In genomic region chr14:36524874-36525745, GRCh38 we compare ENCODE assay signal across 8 cellular contexts. TPM values are rescaled to one million over a fixed set of nuclear protein-coding genes. Genes with fewer than 3 reads are reported as not detected.
DNase-seq lines count a peak whose midpoint lies in the region; ATAC-seq and TF ChIP-seq lines count a peak whose summit lies in the region.

No MANE protein-coding gene starts in this region.

- H3K36me3 Mint-ChIP-seq in HFFc6 (ENCODE audit: low read depth): no peaks in the 10 kb centered on the region; the same call in 1 of the 2 replicates
- no peaks in the 10 kb centered on the region for H3K36me3 Mint-ChIP-seq in stimulated activated effector memory CD8-positive, alpha-beta T cell treated with anti-CD3 and anti-CD28 coated beads, Interleukin-12 subunit alpha, Interleukin-12 subunit beta, amount 100 ng/mL, for 72 hours

- ATAC-seq in lung (ENCODE audit: insufficient read depth, low FRiP score) (peak; percentile 44), GM19452 (IDR thresholded peaks at IDR 0.05; ENCODE audit: unreplicated experiment) (no peak), HG02588 (IDR thresholded peaks at IDR 0.05; ENCODE audit: unreplicated experiment) (no peak)
- no peak for ATAC-seq in stimulated activated effector memory CD8-positive, alpha-beta T cell treated with anti-CD3 and anti-CD28 coated beads, Interleukin-12 subunit alpha, Interleukin-12 subunit beta, amount 100 ng/mL, for 72 hours

- H3K27ac ChIP-seq in C4-2B (no peak overlapping the region), lung (ENCODE audit: low read depth in 1 of 2, low read length in 1 of 2) (peak overlapping the region in 1 of 2 donors; percentile 37)

- TF ChIP-seq CTCF in C4-2B (conservative IDR thresholded peaks at IDR 0.05): peak; percentile 90
- TF ChIP-seq CTCF in HFFc6 (IDR thresholded peaks at IDR 0.05): peak; percentile 73
- peak; percentile 43 for TF ChIP-seq CTCF in astrocyte of the spinal cord (IDR thresholded peaks at IDR 0.05; ENCODE audit: low read depth, low read length)
- peak; percentile 9 for TF ChIP-seq CTCF in lung (IDR thresholded peaks at IDR 0.05; ENCODE audit: control extremely low read depth, extremely low read depth)

- H3K9me3 Mint-ChIP-seq in HFFc6: no peaks in the 10 kb centered on the region
- H3K9me3 Mint-ChIP-seq in stimulated activated effector memory CD8-positive, alpha-beta T cell treated with anti-CD3 and anti-CD28 coated beads, Interleukin-12 subunit alpha, Interleukin-12 subunit beta, amount 100 ng/mL, for 72 hours: peaks cover 11% of the 10 kb centered on the region

- H3K9me3 ChIP-seq in lung (ENCODE audit: control insufficient read depth in 2 of 2, insufficient read depth in 1 of 2, low read length in 1 of 2): peaks cover 0 to 5% of the 10 kb centered on the region in 2 donors

- H3K4me1 ChIP-seq in lung (ENCODE audit: control insufficient read depth in 2 of 2, insufficient read depth in 2 of 2, low read length in 2 of 2): peaks cover 0 to 2% of the 10 kb centered on the region in 2 donors

- no peaks in the 10 kb centered on the region for H3K4me1 Mint-ChIP-seq in HFFc6 (ENCODE audit: low read depth)
- peaks cover 5% of the 10 kb centered on the region for H3K4me1 Mint-ChIP-seq in stimulated activated effector memory CD8-positive, alpha-beta T cell treated with anti-CD3 and anti-CD28 coated beads, Interleukin-12 subunit alpha, Interleukin-12 subunit beta, amount 100 ng/mL, for 72 hours

- no peak overlapping the region for H3K4me3 Mint-ChIP-seq in HFFc6
- H3K4me3 Mint-ChIP-seq in stimulated activated effector memory CD8-positive, alpha-beta T cell treated with anti-CD3 and anti-CD28 coated beads, Interleukin-12 subunit alpha, Interleukin-12 subunit beta, amount 100 ng/mL, for 72 hours: no peak overlapping the region

- H3K36me3 ChIP-seq in lung (ENCODE audit: control insufficient read depth in 2 of 2, insufficient read depth in 2 of 2, low read length in 2 of 2): no peaks in the 10 kb centered on the region

- H3K27me3 Mint-ChIP-seq in HFFc6 (ENCODE audit: insufficient read depth): peaks cover 64% of the 10 kb centered on the region

- peaks cover 6% of the 10 kb centered on the region for H3K27me3 ChIP-seq in lung (ENCODE audit: control insufficient read depth, insufficient read depth)

- H3K4me3 ChIP-seq in astrocyte of the spinal cord (ENCODE audit: low read depth, low read length) (no peak overlapping the region), lung (peak overlapping the region; percentile 12)

- WGBS in lung, 2 donors: 4 to 5% methylated on average over 54 of the region's 54 CpGs

- DNase-seq in HFFc6 (no peak), astrocyte of the spinal cord (ENCODE audit: low read depth, low spot score) (no peak), lung (ENCODE audit: low spot score) (peak; percentile 74), mesenteric fat pad (ENCODE audit: low spot score) (no peak)
- no peak for DNase-seq in stimulated activated effector memory CD8-positive, alpha-beta T cell treated with anti-CD3 and anti-CD28 coated beads, Interleukin-12 subunit alpha, Interleukin-12 subunit beta, amount 100 ng/mL, for 72 hours (ENCODE audit: low spot score in 2 of 2)

- in situ Hi-C loops in astrocyte of the spinal cord (cut with HindIII; ENCODE audit: low sequenced_read_pairs): no loop called here

- no peak overlapping the region for H3K27ac Mint-ChIP-seq in HFFc6
- no peak overlapping the region for H3K27ac Mint-ChIP-seq in stimulated activated effector memory CD8-positive, alpha-beta T cell treated with anti-CD3 and anti-CD28 coated beads, Interleukin-12 subunit alpha, Interleukin-12 subunit beta, amount 100 ng/mL, for 72 hours

RNA-seq across cellular contexts. Expression of gene NKX2-1, which starts 5.1 kb away (rescaled TPM):
- not detected for total RNA-seq in HFFc6 (2021; fragmentation: NEBNext Ultra II Directional; extraction: Animal tissue kit (Norgen Biotek cat#: 25700))
- total RNA-seq in lung (100 to 1,000 TPM; 185 to 236 TPM), mesenteric fat pad (not detected)
- 100 to 1,000 TPM in 1 of 2 donors, 10 to 100 TPM in 1; 53.4 to 155 TPM for polyA plus RNA-seq in lung

RNA-seq across cellular contexts. Expression of gene NKX2-8, which starts 57.3 kb away (rescaled TPM):
- total RNA-seq in HFFc6 (2021; fragmentation: NEBNext Ultra II Directional; extraction: Animal tissue kit (Norgen Biotek cat#: 25700)): not detected
- total RNA-seq in lung (1 to 10 TPM in 1 of 2 donors, under 1 TPM in 1; 0.91 to 1.3 TPM), mesenteric fat pad (not detected)
- polyA plus RNA-seq in lung: 1 to 10 TPM in 1 of 2 donors, under 1 TPM in 1; 0.45 to 1.2 TPM

Comparison
In these comparisons a context has a peak if more than half of its experiments do, and no peak if none do; other contexts are left out.
1. CTCF ChIP-seq: peak in every context shown above with its lines; median percentile 90 in C4-2B; 73 in HFFc6; 43 in astrocyte of the spinal cord; 9 in lung.
2. RNA of gene NKX2-1, which starts 5.1 kb away (total RNA-seq): 185 to 236 TPM in lung; not detected in HFFc6 and not detected in mesenteric fat pad (single experiment); every median in the first group is over 100 times any median in the second.